In genomic region chr1:48789903-48790302, GRCh38 we compare ENCODE assay signal across 1 cellular context.
TF ChIP-seq lines count a peak whose summit lies in the region.

No MANE protein-coding gene starts in this region.

TF ChIP-seq in HepG2, 621 proteins besides CTCF, POLR2A, EP300 and RAD21:
- TF ChIP-seq ATF7-NPFF (CRISPR knock-in tag; IDR thresholded peaks at IDR 0.05; ENCODE audit: low read depth), result no peak
- no peak for TF ChIP-seq ATM (IDR thresholded peaks at IDR 0.05; ENCODE audit: borderline replicate concordance)
- no peak for TF ChIP-seq IRX3 (CRISPR knock-in tag; IDR thresholded peaks at IDR 0.05; ENCODE audit: borderline replicate concordance, low read depth)
- TF ChIP-seq EEA1 (CRISPR knock-in tag; IDR thresholded peaks at IDR 0.05; ENCODE audit: borderline replicate concordance), result no peak
- TF ChIP-seq ZBTB1 (CRISPR knock-in tag; IDR thresholded peaks at IDR 0.05; ENCODE audit: borderline replicate concordance), result no peak
- TF ChIP-seq FUBP1 (CRISPR knock-in tag; IDR thresholded peaks at IDR 0.05; ENCODE audit: borderline replicate concordance), result no peak
- no peak for TF ChIP-seq ZNF543 (CRISPR knock-in tag; IDR thresholded peaks at IDR 0.05)
- no peak for TF ChIP-seq AHDC1 (CRISPR knock-in tag; IDR thresholded peaks at IDR 0.05; ENCODE audit: borderline replicate concordance)
- no peak for TF ChIP-seq ZBTB20 (CRISPR knock-in tag; IDR thresholded peaks at IDR 0.05; ENCODE audit: borderline replicate concordance, low read depth)
- no peak for TF ChIP-seq CREM (IDR thresholded peaks at IDR 0.05)
- no peak for TF ChIP-seq CREM (CRISPR knock-in tag; IDR thresholded peaks at IDR 0.05)
- TF ChIP-seq REPIN1 (CRISPR knock-in tag; IDR thresholded peaks at IDR 0.05; ENCODE audit: borderline replicate concordance, low read depth), result no peak
- no peak for TF ChIP-seq HOXA7 (CRISPR knock-in tag; IDR thresholded peaks at IDR 0.05)
- TF ChIP-seq TSC22D2 (CRISPR knock-in tag; IDR thresholded peaks at IDR 0.05; ENCODE audit: borderline replicate concordance), result no peak
- no peak for TF ChIP-seq ZNF577 (CRISPR knock-in tag; IDR thresholded peaks at IDR 0.05; ENCODE audit: borderline replicate concordance, low read depth)
- TF ChIP-seq SSRP1 (CRISPR knock-in tag; IDR thresholded peaks at IDR 0.05), result no peak
